ENCODE assay signal across 8 cellular contexts in genomic region chr11:67239795-67240574, GRCh38. TPM values are rescaled to one million over a fixed set of nuclear protein-coding genes. Genes with fewer than 3 reads are reported as not detected.
A peak's percentile ranks its signal among the peaks of the same experiment; 100 is the strongest.
DNase-seq lines count a peak whose midpoint lies in the region; ATAC-seq and TF ChIP-seq lines count a peak whose summit lies in the region.

No MANE protein-coding gene starts in this region.

- no peaks in the 10 kb centered on the region for H3K27me3 Mint-ChIP-seq in activated T-cell treated with anti-CD3 and anti-CD28 coated beads, Interleukin-2, amount 50 U/mL, for 24 hours

- H3K4me1 Mint-ChIP-seq in activated T-cell treated with anti-CD3 and anti-CD28 coated beads, Interleukin-2, amount 50 U/mL, for 24 hours (ENCODE audit: low read depth), result peaks cover 45% of the 10 kb centered on the region

- ATAC-seq in GM21619 (IDR thresholded peaks at IDR 0.05; ENCODE audit: unreplicated experiment), result peak; percentile 83
- peak; percentile 90 for ATAC-seq in PC-3

- H3K27ac ChIP-seq in PC-3 (ENCODE audit: low read length) (peak overlapping the region; percentile 86), mucosa of rectum (ENCODE audit: low read depth in 2 of 2, low read length in 2 of 2) (peak overlapping the region; percentile 88 to 91)

- DNase-seq in DMS153 treated with DMSO at 0.1 percent for 48 hours (lab: John Stamatoyannopoulos, UW; ENCODE audit: unreplicated experiment) (peak; percentile 98), PC-3 (peak; percentile 99), erythroblast (lab: John Stamatoyannopoulos, UW) (peak; percentile 96 to 97)
- peak; percentile 98 for DNase-seq in Jurkat, Clone E6-1 (ENCODE audit: low read depth, low spot score)
- DNase-seq in activated T-cell treated with anti-CD3 and anti-CD28 coated beads, Interleukin-2, amount 50 U/mL, for 24 hours, result peak; percentile 92
- peak; percentile 84 to 94 for DNase-seq in stimulated activated CD8-positive, alpha-beta memory T cell treated with anti-CD3 and anti-CD28 coated beads, Interleukin-4, amount 100 ng/mL, for 4 hours (ENCODE audit: low read depth in 2 of 2, low spot score in 1 of 2)

- peaks cover 60% of the 10 kb centered on the region for H3K36me3 Mint-ChIP-seq in activated T-cell treated with anti-CD3 and anti-CD28 coated beads, Interleukin-2, amount 50 U/mL, for 24 hours (ENCODE audit: low read depth)

- peak overlapping the region; percentile 94 for H3K4me2 ChIP-seq in PC-3 (ENCODE audit: low read length)

- H3K4me3 Mint-ChIP-seq in activated T-cell treated with anti-CD3 and anti-CD28 coated beads, Interleukin-2, amount 50 U/mL, for 24 hours, result peak overlapping the region; percentile 100

- TSS peak; percentile 72 for BruUV-seq in PC-3 (replicated peaks; lab: Mats Ljungman, UMichigan)

- peak; percentile 85 for TF ChIP-seq POLR2A in erythroblast (IDR thresholded peaks at IDR 0.05; ENCODE audit: low read length)

- peak overlapping the region; percentile 99 for H3K27ac Mint-ChIP-seq in activated T-cell treated with anti-CD3 and anti-CD28 coated beads, Interleukin-2, amount 50 U/mL, for 24 hours

- H3K79me2 ChIP-seq in PC-3 (ENCODE audit: low read length), result peaks cover 68% of the 10 kb centered on the region

- H3K9me2 ChIP-seq in PC-3 (replicated peaks; ENCODE audit: low read length), result no peaks in the 10 kb centered on the region

- no peaks in the 10 kb centered on the region for H3K27me3 ChIP-seq in PC-3 (ENCODE audit: low read length)
- no peaks in the 10 kb centered on the region for H3K27me3 ChIP-seq in mucosa of rectum (ENCODE audit: control insufficient read depth in 2 of 2, insufficient read depth in 2 of 2, low read length in 2 of 2)

- H3F3A ChIP-seq in PC-3 (ENCODE audit: low read length, unreplicated experiment), result peaks cover 12% of the 10 kb centered on the region

- no peak for TF ChIP-seq CTCF in PC-3 (conservative IDR thresholded peaks at IDR 0.05; ENCODE audit: low read depth, low read length)

- CTCF ChIA-PET in PC-3 (lab: Charles Lee), result interaction anchor here (0.5 to 1.2 kb wide), 5 partner anchors 23 to 159 kb away, joined by 3 to 6 read pairs (median 4); partner anchors contain the start of gene KDM2A

- H3K36me3 ChIP-seq in PC-3 (ENCODE audit: low read depth, low read length), result peaks cover 29% of the 10 kb centered on the region
- peaks cover 14 to 15% of the 10 kb centered on the region in 2 donors for H3K36me3 ChIP-seq in mucosa of rectum (ENCODE audit: control insufficient read depth in 2 of 2, insufficient read depth in 2 of 2, low read length in 2 of 2)

- no peaks in the 10 kb centered on the region for H3K9me3 Mint-ChIP-seq in activated T-cell treated with anti-CD3 and anti-CD28 coated beads, Interleukin-2, amount 50 U/mL, for 24 hours

- H3K4me3 ChIP-seq in Jurkat, Clone E6-1 (ENCODE audit: low read length), result peak overlapping the region; percentile 82
- peak overlapping the region; percentile 89 for H3K4me3 ChIP-seq in PC-3 (ENCODE audit: low read length)
- peak overlapping the region; percentile 84 to 99 for H3K4me3 ChIP-seq in mucosa of rectum (ENCODE audit: low read length in 2 of 2)

- H3K9me3 ChIP-seq in PC-3 (ENCODE audit: low read length) (no peaks in the 10 kb centered on the region), mucosa of rectum (ENCODE audit: control insufficient read depth in 2 of 2, low read length in 2 of 2) (no peaks in the 10 kb centered on the region)

- intact Hi-C loops in PC-3 (cut with micrococcal nuclease), result loop anchor here (2.0 to 10.0 kb wide), 4 partner anchors 43 to 185 kb away; partner anchors contain the start of gene RHOD

- H2AFZ ChIP-seq in PC-3 (ENCODE audit: low read length), result no peak overlapping the region

- H3K4me1 ChIP-seq in PC-3 (ENCODE audit: insufficient read depth, low read length) (peaks cover 29% of the 10 kb centered on the region), mucosa of rectum (ENCODE audit: control insufficient read depth in 2 of 2, insufficient read depth in 2 of 2, low read length in 2 of 2) (peaks cover 37 to 40% of the 10 kb centered on the region in 2 donors)

- peaks cover 40% of the 10 kb centered on the region for H4K20me1 ChIP-seq in PC-3 (ENCODE audit: low read length)

- H3K9ac ChIP-seq in PC-3 (ENCODE audit: low read length) (peak overlapping the region; percentile 98), mucosa of rectum (ENCODE audit: low read depth in 1 of 2, low read length in 2 of 2) (peak overlapping the region; percentile 88 to 99)

- POLR2A ChIA-PET in PC-3 (lab: Charles Lee; ENCODE audit: unreplicated experiment), result interaction anchor here (0.5 to 1.1 kb wide), 5 partner anchors 37 to 377 kb away, joined by 3 read pairs; partner anchors contain the start of gene KDM2A

RNA-seq across cellular contexts. Expression of gene GRK2, which starts 26.3 kb away (rescaled TPM):
- 140 TPM for polyA plus RNA-seq in Jurkat, Clone E6-1 (2012; ENCODE audit: insufficient read depth, insufficient read length)
- total RNA-seq in PC-3 (2014; rRNA removed), result 103 TPM in 2 replicates

RNA-seq across cellular contexts. Expression of gene ANKRD13D, which starts 49.1 kb away (rescaled TPM):
- polyA plus RNA-seq in Jurkat, Clone E6-1 (2012; ENCODE audit: insufficient read depth, insufficient read length), result 58.7 TPM
- total RNA-seq in PC-3 (2014; rRNA removed), result 58.9 and 63.9 TPM in 2 replicates

Comparison
In these comparisons a context has a peak if more than half of its experiments do, and no peak if none do; other contexts are left out.
1. Peak in every context shown above with its lines: DNase-seq, ATAC-seq, H3K4me3 ChIP-seq and H3K27ac ChIP-seq.